Comparison of ENCODE assay signal across 18 cellular contexts in the genomic region with DNA sequence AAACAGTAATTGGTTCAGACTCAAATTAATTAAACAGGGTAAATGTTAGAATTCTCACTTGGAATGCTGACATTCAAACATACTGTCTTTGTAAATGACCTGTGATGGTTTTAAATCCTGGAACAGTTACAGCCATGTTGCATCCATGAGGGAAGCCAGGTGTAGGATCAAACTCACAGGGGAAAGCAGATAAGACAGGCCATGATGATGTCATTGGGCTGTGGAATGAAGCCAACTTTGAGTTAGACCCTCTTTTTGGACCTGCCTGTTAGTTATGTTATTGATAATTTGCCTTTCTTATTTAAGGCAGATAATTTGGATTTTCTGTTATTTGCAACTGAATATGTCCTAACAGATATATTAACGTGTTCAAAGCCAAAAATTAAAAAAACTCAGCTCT. TPM values are rescaled to one million over a fixed set of nuclear protein-coding genes. Genes with fewer than 3 reads are reported as not detected.
A peak's percentile ranks its signal among the peaks of the same experiment; 100 is the strongest.
DNase-seq lines count a peak whose midpoint lies in the region; ATAC-seq, FAIRE-seq and TF ChIP-seq lines count a peak whose summit lies in the region.
"Had no signal": no experiment of that assay in that cellular context is flagged by ENCODE, and none has a peak within 500 bp of the region (broad histone marks: within the 10 kb centered on the region; RNA-seq: fewer than 3 reads in every experiment).

No MANE protein-coding gene starts in this region.

- dilution Hi-C loops in keratinocyte (cut with MboI; ENCODE audit: extremely low pct_ligation_motif_present, low sequenced_read_pairs) = no loop called here

- CTCF ChIA-PET in A673 (lab: Charles Lee) = interaction anchor here (2.2 kb wide), 1 partner anchor 223 kb away, joined by 9 read pairs; no protein-coding TSS in a partner anchor
- CTCF ChIA-PET in Panc1 (lab: Charles Lee) = no interaction called here

- H3K9ac ChIP-seq in keratinocyte (ENCODE audit: control insufficient read depth, extremely low read depth, insufficient read depth, low read length) = no peak overlapping the region
- H3K9ac ChIP-seq: BLaER1 had no signal

- intact Hi-C loops in A673 (cut with micrococcal nuclease; ENCODE audit: unreplicated experiment) = no loop called here
- intact Hi-C loops in Panc1 (cut with micrococcal nuclease; ENCODE audit: unreplicated experiment) = no loop called here

- ATAC-seq in Panc1 = no peak

- H3K27ac ChIP-seq in A673 (ENCODE audit: low read depth, low read length, poor library complexity, severe bottlenecking) (no peak overlapping the region), Panc1 (ENCODE audit: low read length) (0 out of 2 replicates have a peak overlapping the region, but pooled peaks have one; percentile 20), keratinocyte (ENCODE audit: control insufficient read depth, insufficient read depth, low read length) (peak overlapping the region; percentile 45)
- H3K27ac ChIP-seq: BLaER1, HL-60 had no signal

- H3K4me2 ChIP-seq in keratinocyte (ENCODE audit: control insufficient read depth, extremely low read depth, insufficient read depth, low read depth, low read length) = peak overlapping the region; percentile 73
- H3K4me2 ChIP-seq: BLaER1 had no signal

- H3K4me1 ChIP-seq in A673 (ENCODE audit: insufficient read depth, low read length, poor library complexity, severe bottlenecking) (peaks cover 33% of the 10 kb centered on the region), Panc1 (ENCODE audit: control insufficient read depth, insufficient read depth, low read length) (no peaks in the 10 kb centered on the region), keratinocyte (ENCODE audit: control insufficient read depth, extremely low read depth, insufficient read depth, low read length) (peaks cover 30% of the 10 kb centered on the region)
- H3K4me1 ChIP-seq: BLaER1, Caco-2 had no signal

- peak overlapping the region; percentile 21 for H2AFZ ChIP-seq in keratinocyte (ENCODE audit: control insufficient read depth, low read length)

- H3K9me1 ChIP-seq in keratinocyte (ENCODE audit: control insufficient read depth, extremely low read depth, insufficient read depth, low read length) = no peaks in the 10 kb centered on the region

- H3K79me2 ChIP-seq in keratinocyte (ENCODE audit: control insufficient read depth, insufficient read depth, low read length) = no peaks in the 10 kb centered on the region

- H3K36me3 ChIP-seq in A673 (ENCODE audit: insufficient read depth, low read length, poor library complexity, severe bottlenecking) (no peaks in the 10 kb centered on the region), Panc1 (ENCODE audit: control insufficient read depth, insufficient read depth, low read length) (no peaks in the 10 kb centered on the region), keratinocyte (ENCODE audit: control insufficient read depth in 2 of 2, extremely low read depth in 1 of 2, insufficient read depth in 2 of 2, low read length in 2 of 2) (no peaks in the 10 kb centered on the region)
- H3K36me3 ChIP-seq: BLaER1 had no signal

- no peak overlapping the region for H3K4me3 ChIP-seq in A673 (ENCODE audit: low read depth, low read length, poor library complexity, severe bottlenecking)
- H3K4me3 ChIP-seq in Panc1 (ENCODE audit: low read depth in 2 of 2, low read length in 2 of 2) = no peak overlapping the region
- H3K4me3 ChIP-seq in keratinocyte (ENCODE audit: control insufficient read depth in 2 of 3, extremely low read depth in 1 of 3, insufficient read depth in 2 of 3, low read depth in 1 of 3, low read length in 3 of 3) = no peak overlapping the region
- H3K4me3 ChIP-seq: BLaER1 had no signal

- peaks cover 30% of the 10 kb centered on the region for H3K9me3 ChIP-seq in A673 (ENCODE audit: low read depth, low read length, poor library complexity, severe bottlenecking)
- peaks cover 6% of the 10 kb centered on the region; the same call in 1 of the 2 replicates for H3K9me3 ChIP-seq in Panc1 (ENCODE audit: control insufficient read depth, insufficient read depth, low read depth, low read length)
- H3K9me3 ChIP-seq in keratinocyte (ENCODE audit: control insufficient read depth, low read depth, low read length) = no peaks in the 10 kb centered on the region
- H3K9me3 ChIP-seq: Caco-2 had no signal

- DNase-seq in A673 (ENCODE audit: low spot score) (peak; percentile 61), Daoy (ENCODE audit: low read depth) (peak; percentile 17), Panc1 (ENCODE audit: low read depth, low spot score) (no peak), keratinocyte (ENCODE audit: low read depth, low spot score) (no peak), AG08396 (ENCODE audit: low spot score) (no peak), OCI-M1 (lab: John Stamatoyannopoulos, UW) (no peak)
- DNase-seq in stimulated activated naive CD4-positive, alpha-beta T cell (lab: John Stamatoyannopoulos, UW) = no peak
- DNase-seq: Caco-2; CD8-positive, alpha-beta memory T cell; EL; GDM1; GOT3; H9; KG1 had no signal

- H3K27me3 ChIP-seq in A673 (replicated peaks; ENCODE audit: insufficient read depth, low read depth, low read length, poor library complexity) (no peaks in the 10 kb centered on the region), Panc1 (ENCODE audit: control insufficient read depth, insufficient read depth, low read length) (no peaks in the 10 kb centered on the region), keratinocyte (ENCODE audit: control insufficient read depth, extremely low read depth, insufficient read depth, low read length) (no peaks in the 10 kb centered on the region)
- H3K27me3 ChIP-seq: BLaER1 had no signal

- BruUV-seq in A673 (replicated peaks; lab: Mats Ljungman, UMichigan) (no TSS peak), Panc1 (replicated peaks; lab: Mats Ljungman, UMichigan) (no TSS peak)

- in situ Hi-C loops in Panc1 (cut with HindIII; ENCODE audit: low pct_unique_long_range_greater_than_20kb, low sequenced_read_pairs) = no loop called here

- POLR2A ChIA-PET in A673 (lab: Charles Lee; ENCODE audit: low non-redundant PET) (no interaction called here), Panc1 (lab: Charles Lee) (no interaction called here)

- FAIRE-seq in keratinocyte (lab: Jason Lieb, UNC) = peak; percentile 66
- FAIRE-seq: A204.1, GM12892 had no signal

- TF ChIP-seq CTCF in A673 (conservative IDR thresholded peaks at IDR 0.05; ENCODE audit: low read depth, low read length) (no peak), Panc1 (IDR thresholded peaks at IDR 0.05) (no peak), keratinocyte (optimal IDR thresholded peaks at IDR 0.05 in 1 of 3, IDR thresholded peaks at IDR 0.05 in 1 of 3, conservative IDR thresholded peaks at IDR 0.05 in 1 of 3; ENCODE audit: extremely low read depth in 1 of 3, insufficient read depth in 2 of 3, low read length in 3 of 3) (no peak)

- no peaks in the 10 kb centered on the region for H4K20me1 ChIP-seq in keratinocyte (ENCODE audit: control insufficient read depth, extremely low read depth, insufficient read depth, low read length)
- H4K20me1 ChIP-seq: BLaER1 had no signal

RNA-seq across cellular contexts. Expression of gene ABTB2, which starts 39.3 kb away (rescaled TPM):
- total RNA-seq in A673 (2021) = 40.7 and 46.3 TPM in 2 replicates
- total RNA-seq in Daoy (2014; rRNA removed; shearing (Covaris generic)) = 9.3 and 11.4 TPM in 2 replicates
- 22.7 TPM for total RNA-seq in Panc1 (2021; ENCODE audit: unreplicated experiment)
- 24.9 TPM for polyA plus RNA-seq in Panc1 (2012; ENCODE audit: insufficient read length)
- polyA plus RNA-seq in keratinocyte = 1.0 to 2.5 TPM (median 1.6 TPM) in 3 replicates
- polyA plus RNA-seq in keratinocyte (2011; ENCODE audit: low read depth) = 1.8 TPM
- 2.0 and 2.3 TPM in 2 replicates for polyA plus RNA-seq in keratinocyte (2011; cell fraction: cytosol; rRNA removed)
- polyA plus RNA-seq in keratinocyte (2011; cell fraction: nucleus; rRNA removed) = 6.0 and 6.5 TPM in 2 replicates
- polyA plus RNA-seq in keratinocyte (2012; ENCODE audit: low replicate concordance) = 2.2 and 3.4 TPM in 2 replicates
- polyA minus RNA-seq in keratinocyte = 1.1 to 6.0 TPM (median 2.4 TPM) in 3 replicates
- 2.7 TPM for polyA minus RNA-seq in keratinocyte (2011; cell fraction: cytosol; rRNA and poly(A)+ RNA removed)
- polyA minus RNA-seq in keratinocyte (2011; cell fraction: nucleus; rRNA and poly(A)+ RNA removed) = 5.1 and 6.5 TPM in 2 replicates

RNA-seq across cellular contexts. Expression of gene CAT, which starts 41.6 kb away (rescaled TPM):
- 26.6 and 38.3 TPM in 2 replicates for total RNA-seq in A673 (2021)
- total RNA-seq in Daoy (2014; rRNA removed; shearing (Covaris generic)) = 32.3 and 38.6 TPM in 2 replicates
- 65.9 TPM for total RNA-seq in Panc1 (2021; ENCODE audit: unreplicated experiment)
- polyA plus RNA-seq in Panc1 (2012; ENCODE audit: insufficient read length) = 71.5 TPM
- 83.9 to 104 TPM (median 94.8 TPM) in 3 replicates for polyA plus RNA-seq in keratinocyte
- 18.2 TPM for polyA plus RNA-seq in keratinocyte (2011; ENCODE audit: low read depth)
- 61.3 and 85.6 TPM in 2 replicates for polyA plus RNA-seq in keratinocyte (2011; cell fraction: cytosol; rRNA removed)
- polyA plus RNA-seq in keratinocyte (2011; cell fraction: nucleus; rRNA removed) = 89.6 and 93.0 TPM in 2 replicates
- 29.4 and 45.9 TPM in 2 replicates for polyA plus RNA-seq in keratinocyte (2012; ENCODE audit: low replicate concordance)
- polyA minus RNA-seq in keratinocyte = 45.3 to 100 TPM (median 75.5 TPM) in 3 replicates
- 56.2 TPM for polyA minus RNA-seq in keratinocyte (2011; cell fraction: cytosol; rRNA and poly(A)+ RNA removed)
- polyA minus RNA-seq in keratinocyte (2011; cell fraction: nucleus; rRNA and poly(A)+ RNA removed) = 38.5 and 56.8 TPM in 2 replicates

Comparison
In these comparisons a context has a peak if more than half of its experiments do, and no peak if none do; other contexts are left out.
1. DNase-seq: peak in A673 (single experiment) and Daoy (single experiment); none in Panc1 (single experiment), keratinocyte (single experiment), stimulated activated naive CD4-positive, alpha-beta T cell (0 of 6), AG08396 (single experiment) and OCI-M1 (single experiment).